In genomic region chr5:143653766-143654282, GRCh38 we compare ENCODE assay signal across 16 cellular contexts.
DNase-seq lines count a peak whose midpoint lies in the region; ATAC-seq, FAIRE-seq and TF ChIP-seq lines count a peak whose summit lies in the region.
"Had no signal": no experiment of that assay in that cellular context is flagged by ENCODE, and none has a peak within 500 bp of the region (broad histone marks: within the 10 kb centered on the region; RNA-seq: fewer than 3 reads in every experiment).

No MANE protein-coding gene starts in this region.

- CTCF ChIA-PET in activated CD8-positive, alpha-beta T cell treated with anti-CD3 and anti-CD28 coated beads for 36 hours (lab: Charles Lee) = no interaction called here
- CTCF ChIA-PET in activated CD8-positive, alpha-beta T cell treated with anti-CD3 and anti-CD28 coated beads, Interleukin-2, amount 10 ng/mL, durations not matched to agents 7 days and 5 days (lab: Charles Lee) = interaction anchor here (1.2 kb wide), 1 partner anchor 17 kb away, joined by 3 read pairs; no protein-coding TSS in a partner anchor

- intact Hi-C loops in activated CD8-positive, alpha-beta T cell treated with anti-CD3 and anti-CD28 coated beads for 36 hours (cut with micrococcal nuclease) = no loop called here
- intact Hi-C loops in colonic mucosa (cut with DNase I) = no loop called here

- DNase-seq in activated CD8-positive, alpha-beta T cell treated with anti-CD3 and anti-CD28 coated beads for 36 hours = no peak
- DNase-seq in activated CD8-positive, alpha-beta T cell treated with anti-CD3 and anti-CD28 coated beads, Interleukin-2, amount 10 ng/mL, durations not matched to agents 7 days and 5 days = no peak
- DNase-seq in ELR (ENCODE audit: low read depth) = peak; percentile 26
- DNase-seq in astrocyte (ENCODE audit: low read depth) = no peak
- peak; percentile 47 for DNase-seq in iris pigment epithelial cell (ENCODE audit: low read depth)
- no peak for DNase-seq in colonic mucosa
- DNase-seq in dedifferentiated amniotic fluid mesenchymal stem cell (ENCODE audit: extremely low spot score) = no peak
- DNase-seq in T-helper 1 cell = no peak
- DNase-seq: CD8-positive, alpha-beta T cell; DMS79; NCI-H1417; NCI-H1930; NCI-H526 treated with DMSO at 0.1 percent for 48 hours; RPMI8226 had no signal

- H2AFZ ChIP-seq in astrocyte (ENCODE audit: low read depth, low read length) = no peak overlapping the region

- no peak for TF ChIP-seq CTCF in activated CD8-positive, alpha-beta T cell treated with anti-CD3 and anti-CD28 coated beads for 36 hours (IDR thresholded peaks at IDR 0.05)
- TF ChIP-seq CTCF in astrocyte (IDR thresholded peaks at IDR 0.05; ENCODE audit: insufficient read depth, low read depth, low read length) (no peak), colonic mucosa (IDR thresholded peaks at IDR 0.05) (no peak)

- H3K27me3 ChIP-seq in astrocyte (ENCODE audit: insufficient read depth, low read length) = no peaks in the 10 kb centered on the region
- H3K27me3 ChIP-seq in colonic mucosa = no peaks in the 10 kb centered on the region
- H3K27me3 ChIP-seq: BLaER1 had no signal

- H3K36me3 Mint-ChIP-seq in activated CD8-positive, alpha-beta T cell treated with anti-CD3 and anti-CD28 coated beads for 36 hours (ENCODE audit: low read depth) = no peaks in the 10 kb centered on the region
- H3K36me3 Mint-ChIP-seq in activated CD8-positive, alpha-beta T cell treated with anti-CD3 and anti-CD28 coated beads, Interleukin-2, amount 10 ng/mL, durations not matched to agents 7 days and 5 days (ENCODE audit: low read depth) = no peaks in the 10 kb centered on the region
- no peaks in the 10 kb centered on the region for H3K36me3 Mint-ChIP-seq in astrocyte (ENCODE audit: low read depth, unreplicated experiment)
- H3K36me3 Mint-ChIP-seq: CD8-positive, alpha-beta T cell had no signal

- H3K4me1 Mint-ChIP-seq in activated CD8-positive, alpha-beta T cell treated with anti-CD3 and anti-CD28 coated beads for 36 hours (ENCODE audit: low read depth) = peaks cover 11% of the 10 kb centered on the region
- H3K4me1 Mint-ChIP-seq in activated CD8-positive, alpha-beta T cell treated with anti-CD3 and anti-CD28 coated beads, Interleukin-2, amount 10 ng/mL, durations not matched to agents 7 days and 5 days (ENCODE audit: low read depth) = no peaks in the 10 kb centered on the region
- no peaks in the 10 kb centered on the region for H3K4me1 Mint-ChIP-seq in astrocyte (ENCODE audit: low read depth, unreplicated experiment)

- H3K4me1 ChIP-seq in astrocyte (ENCODE audit: insufficient read depth, low read length) (no peaks in the 10 kb centered on the region), colonic mucosa (no peaks in the 10 kb centered on the region)

- H3K9me3 Mint-ChIP-seq in activated CD8-positive, alpha-beta T cell treated with anti-CD3 and anti-CD28 coated beads for 36 hours = no peaks in the 10 kb centered on the region
- no peaks in the 10 kb centered on the region for H3K9me3 Mint-ChIP-seq in activated CD8-positive, alpha-beta T cell treated with anti-CD3 and anti-CD28 coated beads, Interleukin-2, amount 10 ng/mL, durations not matched to agents 7 days and 5 days (ENCODE audit: insufficient read depth)
- H3K9me3 Mint-ChIP-seq in astrocyte (ENCODE audit: unreplicated experiment) = no peaks in the 10 kb centered on the region
- H3K9me3 Mint-ChIP-seq: CD8-positive, alpha-beta T cell had no signal

- H3K27ac ChIP-seq in astrocyte (ENCODE audit: low read depth, low read length) (no peak overlapping the region), colonic mucosa (no peak overlapping the region)
- H3K27ac ChIP-seq: BLaER1 had no signal

- peak; percentile 17 for FAIRE-seq in astrocyte (lab: Jason Lieb, UNC)

- H3K4me2 ChIP-seq in astrocyte (ENCODE audit: low read length) = no peak overlapping the region
- H3K4me2 ChIP-seq: BLaER1 had no signal

- no peaks in the 10 kb centered on the region for H3K79me2 ChIP-seq in astrocyte (ENCODE audit: insufficient read depth, low read length)

- peaks cover 2% of the 10 kb centered on the region for H3K27me3 Mint-ChIP-seq in activated CD8-positive, alpha-beta T cell treated with anti-CD3 and anti-CD28 coated beads for 36 hours
- H3K27me3 Mint-ChIP-seq in activated CD8-positive, alpha-beta T cell treated with anti-CD3 and anti-CD28 coated beads, Interleukin-2, amount 10 ng/mL, durations not matched to agents 7 days and 5 days (ENCODE audit: low read depth) = peaks cover 2% of the 10 kb centered on the region
- H3K27me3 Mint-ChIP-seq in astrocyte (ENCODE audit: low read depth, unreplicated experiment) = no peaks in the 10 kb centered on the region

- H3K36me3 ChIP-seq in astrocyte (ENCODE audit: insufficient read depth, low read length) = no peaks in the 10 kb centered on the region
- H3K36me3 ChIP-seq in colonic mucosa = no peaks in the 10 kb centered on the region
- H3K36me3 ChIP-seq: BLaER1 had no signal

- no peaks in the 10 kb centered on the region for H4K20me1 ChIP-seq in astrocyte (ENCODE audit: insufficient read depth, low read length)
- H4K20me1 ChIP-seq: BLaER1 had no signal

- no peak overlapping the region for H3K4me3 Mint-ChIP-seq in activated CD8-positive, alpha-beta T cell treated with anti-CD3 and anti-CD28 coated beads for 36 hours
- H3K4me3 Mint-ChIP-seq in activated CD8-positive, alpha-beta T cell treated with anti-CD3 and anti-CD28 coated beads, Interleukin-2, amount 10 ng/mL, durations not matched to agents 7 days and 5 days = no peak overlapping the region
- H3K4me3 Mint-ChIP-seq in astrocyte (ENCODE audit: unreplicated experiment) = no peak overlapping the region
- H3K4me3 Mint-ChIP-seq: CD8-positive, alpha-beta T cell had no signal

- H3K9me3 ChIP-seq in astrocyte (ENCODE audit: insufficient read depth, low read depth, low read length) (no peaks in the 10 kb centered on the region), colonic mucosa (no peaks in the 10 kb centered on the region)
- H3K9me3 ChIP-seq: BLaER1 had no signal

- H3K4me3 ChIP-seq in astrocyte (ENCODE audit: insufficient read depth, low read depth, low read length) (no peak overlapping the region), colonic mucosa (no peak overlapping the region)
- H3K4me3 ChIP-seq: BLaER1 had no signal

- POLR2A ChIA-PET in activated CD8-positive, alpha-beta T cell treated with anti-CD3 and anti-CD28 coated beads for 36 hours (lab: Charles Lee) = no interaction called here
- POLR2A ChIA-PET in activated CD8-positive, alpha-beta T cell treated with anti-CD3 and anti-CD28 coated beads, Interleukin-2, amount 10 ng/mL, durations not matched to agents 7 days and 5 days (lab: Charles Lee) = no interaction called here

- H3K27ac Mint-ChIP-seq in activated CD8-positive, alpha-beta T cell treated with anti-CD3 and anti-CD28 coated beads for 36 hours = no peak overlapping the region
- no peak overlapping the region for H3K27ac Mint-ChIP-seq in activated CD8-positive, alpha-beta T cell treated with anti-CD3 and anti-CD28 coated beads, Interleukin-2, amount 10 ng/mL, durations not matched to agents 7 days and 5 days
- H3K27ac Mint-ChIP-seq in astrocyte (ENCODE audit: unreplicated experiment) = no peak overlapping the region
- H3K27ac Mint-ChIP-seq: CD8-positive, alpha-beta T cell had no signal

- H3K9ac ChIP-seq in astrocyte (ENCODE audit: low read length) = no peak overlapping the region
- H3K9ac ChIP-seq in colonic mucosa (ENCODE audit: low read depth in 2 of 2, low read length in 2 of 2) = no peak overlapping the region
- H3K9ac ChIP-seq: BLaER1 had no signal

- ATAC-seq in activated CD8-positive, alpha-beta T cell treated with anti-CD3 and anti-CD28 coated beads for 36 hours = peak; percentile 22
- ATAC-seq in activated CD8-positive, alpha-beta T cell treated with anti-CD3 and anti-CD28 coated beads, Interleukin-2, amount 10 ng/mL, durations not matched to agents 7 days and 5 days = no peak
- ATAC-seq: CD8-positive, alpha-beta T cell; HCT116 had no signal

Comparison
In these comparisons a context has a peak if more than half of its experiments do, and no peak if none do; other contexts are left out.
1. DNase-seq: peak in ELR (single experiment) and iris pigment epithelial cell (single experiment); none in activated CD8-positive, alpha-beta T cell treated with anti-CD3 and anti-CD28 coated beads for 36 hours (single experiment), activated CD8-positive, alpha-beta T cell treated with anti-CD3 and anti-CD28 coated beads, Interleukin-2, amount 10 ng/mL, durations not matched to agents 7 days and 5 days (single experiment), astrocyte (single experiment), colonic mucosa (single experiment), dedifferentiated amniotic fluid mesenchymal stem cell (single experiment) and T-helper 1 cell (0 of 5).